ENCODE assay signal across 21 cellular contexts in genomic region chr11:24421766-24422165, GRCh38.
"Had no signal": no experiment of that assay in that cellular context is flagged by ENCODE, and none has a peak within 500 bp of the region (broad histone marks: within the 10 kb centered on the region; RNA-seq: fewer than 3 reads in every experiment).

No MANE protein-coding gene starts in this region.

- H3K27me3 Mint-ChIP-seq: activated naive CD8-positive, alpha-beta T cell treated with anti-CD3 and anti-CD28 coated beads for 36 hours; memory B cell; natural killer cell treated with Interleukin-12 subunit alpha and Interleukin-12 subunit beta and Interleukin-15 and Interleukin-18, amount 100 ng/mL, for 72 hours had no signal

- H3K4me3 ChIP-seq: breast epithelium, dorsolateral prefrontal cortex, gastrocnemius medialis, left ventricle myocardium inferior, psoas muscle, right lobe of liver, transverse colon had no signal

- DNase-seq: activated CD4-positive, alpha-beta T cell treated with anti-CD3 and anti-CD28 coated beads for 4 hours; activated CD8-positive, alpha-beta memory T cell treated with anti-CD3 and anti-CD28 coated beads, Interleukin-2, amount 50 U/mL, for 4 hours; activated CD8-positive, alpha-beta T cell treated with anti-CD3 and anti-CD28 coated beads, Interleukin-2, amount 10 ng/mL, durations not matched to agents 7 days and 5 days; activated naive CD8-positive, alpha-beta T cell treated with anti-CD3 and anti-CD28 coated beads for 36 hours; amygdala; dorsolateral prefrontal cortex; endodermal cell; gastrocnemius medialis; kidney; left ventricle myocardium inferior; occipital lobe; psoas muscle; right lobe of liver; stimulated activated naive CD8-positive, alpha-beta T cell treated with anti-CD3 and anti-CD28 coated beads, Interleukin-15, Interleukin-2, amounts not matched to agents 100 U/mL and 50 U/mL, for 24 hours; SW 1271; transverse colon had no signal

- H3K4me1 Mint-ChIP-seq: activated naive CD8-positive, alpha-beta T cell treated with anti-CD3 and anti-CD28 coated beads for 36 hours; endodermal cell; memory B cell; WTC11 had no signal

- H3K4me1 ChIP-seq: breast epithelium, gastrocnemius medialis, left ventricle myocardium inferior, psoas muscle, right lobe of liver, transverse colon had no signal

- FAIRE-seq: TTC549 had no signal

- H3K27ac Mint-ChIP-seq: activated CD8-positive, alpha-beta T cell treated with anti-CD3 and anti-CD28 coated beads, Interleukin-2, amount 10 ng/mL, durations not matched to agents 7 days and 5 days; activated naive CD8-positive, alpha-beta T cell treated with anti-CD3 and anti-CD28 coated beads for 36 hours; endodermal cell; memory B cell; natural killer cell treated with Interleukin-12 subunit alpha and Interleukin-12 subunit beta and Interleukin-15 and Interleukin-18, amount 100 ng/mL, for 72 hours; WTC11 had no signal

- H3K27me3 ChIP-seq: breast epithelium, gastrocnemius medialis, right lobe of liver, transverse colon had no signal

- H3K36me3 ChIP-seq: breast epithelium, gastrocnemius medialis, left ventricle myocardium inferior, right lobe of liver, transverse colon had no signal

- H3K9me3 Mint-ChIP-seq: memory B cell had no signal

- H3K36me3 Mint-ChIP-seq: activated naive CD8-positive, alpha-beta T cell treated with anti-CD3 and anti-CD28 coated beads for 36 hours; memory B cell; WTC11 had no signal

- H3K27ac ChIP-seq: breast epithelium, dorsolateral prefrontal cortex, gastrocnemius medialis, left ventricle myocardium inferior, psoas muscle, right lobe of liver, transverse colon had no signal

- H3K9me3 ChIP-seq: breast epithelium, gastrocnemius medialis, left ventricle myocardium inferior, right lobe of liver, transverse colon had no signal

- ATAC-seq: activated CD8-positive, alpha-beta T cell treated with anti-CD3 and anti-CD28 coated beads, Interleukin-2, amount 10 ng/mL, durations not matched to agents 7 days and 5 days; gastrocnemius medialis; natural killer cell treated with Interleukin-12 subunit alpha and Interleukin-12 subunit beta and Interleukin-15 and Interleukin-18, amount 100 ng/mL, for 72 hours; psoas muscle; right lobe of liver; stimulated activated naive CD8-positive, alpha-beta T cell treated with anti-CD3 and anti-CD28 coated beads, Interleukin-15, Interleukin-2, amounts not matched to agents 100 U/mL and 50 U/mL, for 24 hours; WTC11 had no signal

- H3K4me3 Mint-ChIP-seq: activated CD8-positive, alpha-beta T cell treated with anti-CD3 and anti-CD28 coated beads, Interleukin-2, amount 10 ng/mL, durations not matched to agents 7 days and 5 days; activated naive CD8-positive, alpha-beta T cell treated with anti-CD3 and anti-CD28 coated beads for 36 hours; endodermal cell; memory B cell; natural killer cell treated with Interleukin-12 subunit alpha and Interleukin-12 subunit beta and Interleukin-15 and Interleukin-18, amount 100 ng/mL, for 72 hours; WTC11 had no signal
